16 cellular contexts compared by ENCODE assay signal in the genomic region with DNA sequence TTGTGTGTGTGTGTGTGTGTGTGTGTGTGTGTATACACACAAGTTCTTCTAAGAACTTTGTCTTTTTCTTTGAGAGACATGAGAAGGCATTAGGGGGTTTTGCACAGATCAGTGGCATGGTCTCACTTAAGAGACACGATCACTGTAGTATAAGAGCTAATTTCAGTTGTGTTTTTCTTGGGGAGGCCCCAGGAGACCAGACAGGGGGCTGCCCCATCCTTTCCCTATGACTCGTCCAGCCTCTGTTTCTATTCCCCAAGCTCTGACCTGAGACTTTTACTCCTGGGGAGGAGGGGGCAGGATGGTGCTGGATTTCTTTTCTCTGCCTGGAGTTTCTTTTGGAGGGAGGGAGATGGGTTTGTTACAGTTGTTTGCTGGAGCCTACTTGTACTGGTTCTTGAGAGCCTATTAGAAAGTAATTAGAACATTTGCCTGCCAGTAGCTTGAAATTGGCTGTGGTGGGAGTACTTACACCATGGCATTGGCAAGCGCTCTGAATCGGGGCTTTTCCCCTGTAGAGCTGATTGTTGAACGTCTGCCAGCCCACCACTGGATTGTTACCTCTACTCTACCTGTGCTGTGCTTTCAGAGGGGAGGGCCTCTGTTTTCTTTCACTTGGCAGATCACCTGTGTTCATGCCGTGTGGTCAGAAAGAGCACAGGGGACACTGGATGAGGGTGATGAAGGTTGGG.
DNase-seq lines count a peak whose midpoint lies in the region; ATAC-seq, FAIRE-seq and TF ChIP-seq lines count a peak whose summit lies in the region.
"Had no signal": no experiment of that assay in that cellular context is flagged by ENCODE, and none has a peak within 500 bp of the region (broad histone marks: within the 10 kb centered on the region; RNA-seq: fewer than 3 reads in every experiment).

No MANE protein-coding gene starts in this region.

- no peaks in the 10 kb centered on the region for H3K27me3 ChIP-seq in neural progenitor cell
- H3K27me3 ChIP-seq: gastrocnemius medialis had no signal

- no peak overlapping the region for H3K4me3 Mint-ChIP-seq in neural progenitor cell
- H3K4me3 Mint-ChIP-seq in T-helper 17 cell, result no peak overlapping the region
- H3K4me3 Mint-ChIP-seq: WTC11 had no signal

- H3K36me3 ChIP-seq in neural progenitor cell, result no peaks in the 10 kb centered on the region
- H3K36me3 ChIP-seq: gastrocnemius medialis had no signal

- H3K4me1 Mint-ChIP-seq in neural progenitor cell (peaks cover 38% of the 10 kb centered on the region), T-helper 17 cell (peaks cover 10% of the 10 kb centered on the region)

- H2AFZ ChIP-seq in neural progenitor cell (replicated peaks), result no peak overlapping the region

- H4K20me1 ChIP-seq in neural progenitor cell (ENCODE audit: low read depth), result peaks cover 34% of the 10 kb centered on the region

- H3K4me3 ChIP-seq in neural progenitor cell, result no peak overlapping the region
- H3K4me3 ChIP-seq: gastrocnemius medialis had no signal

- TF ChIP-seq POLR2A in GM12891 (IDR thresholded peaks at IDR 0.05; ENCODE audit: low read depth, low read length), result no peak

- DNase-seq in GM12891 (ENCODE audit: insufficient read length, low spot score) (no peak), neural progenitor cell (ENCODE audit: low spot score) (no peak), T-helper 17 cell (no peak)
- no peak for DNase-seq in activated CD4-positive, alpha-beta T cell treated with anti-CD3 and anti-CD28 coated beads, Interleukin-2, amount 50 U/mL, for 4 hours
- no peak for DNase-seq in activated CD4-positive, alpha-beta T cell treated with anti-CD3 and anti-CD28 coated beads for 4 hours
- DNase-seq: COR-L47; effector memory CD4-positive, alpha-beta T cell; gastrocnemius medialis; KG1; NCI-H1930; NK-92 treated with Interleukin-12 subunit alpha and Interleukin-12 subunit beta, amount 100 ng/mL, for 24 hours; stimulated activated CD4-positive, alpha-beta T cell treated with anti-CD3 and anti-CD28 coated beads, Interleukin-4, amount 100 ng/mL, for 4 hours had no signal

- H3K9me3 ChIP-seq in neural progenitor cell (ENCODE audit: low read depth), result no peaks in the 10 kb centered on the region
- no peaks in the 10 kb centered on the region for H3K9me3 ChIP-seq in T-helper 17 cell (ENCODE audit: control insufficient read depth, low read length, poor library complexity, severe bottlenecking)
- H3K9me3 ChIP-seq: gastrocnemius medialis had no signal

- H3K36me3 Mint-ChIP-seq in neural progenitor cell (no peaks in the 10 kb centered on the region), T-helper 17 cell (ENCODE audit: low read depth) (no peaks in the 10 kb centered on the region)
- H3K36me3 Mint-ChIP-seq: WTC11 had no signal

- H3K27ac ChIP-seq in neural progenitor cell, result no peak overlapping the region
- H3K27ac ChIP-seq: gastrocnemius medialis had no signal

- no peak for TF ChIP-seq CTCF in neural progenitor cell (IDR thresholded peaks at IDR 0.05)

- H3K9ac ChIP-seq in neural progenitor cell, result no peak overlapping the region

- H3K4me2 ChIP-seq in neural progenitor cell, result no peak overlapping the region

- ATAC-seq in GM19025 (IDR thresholded peaks at IDR 0.05; ENCODE audit: low read depth, unreplicated experiment), result peak; percentile 71
- ATAC-seq in HG03354 (IDR thresholded peaks at IDR 0.05; ENCODE audit: poor library complexity, severe bottlenecking, unreplicated experiment), result peak; percentile 60
- ATAC-seq in T-helper 17 cell, result no peak
- ATAC-seq: gastrocnemius medialis, WTC11 had no signal

- no peaks in the 10 kb centered on the region for H3K79me2 ChIP-seq in neural progenitor cell (ENCODE audit: low read depth)

- no peaks in the 10 kb centered on the region for H3K9me3 Mint-ChIP-seq in neural progenitor cell
- H3K9me3 Mint-ChIP-seq: WTC11 had no signal

- FAIRE-seq in GM12891 (lab: Jason Lieb, UNC), result peak; percentile 9
- FAIRE-seq: keratinocyte had no signal

- H3K27me3 Mint-ChIP-seq in neural progenitor cell (ENCODE audit: insufficient read depth, low read depth), result peaks cover 8% of the 10 kb centered on the region
- H3K27me3 Mint-ChIP-seq in T-helper 17 cell, result peaks cover 67% of the 10 kb centered on the region

- peaks cover 34% of the 10 kb centered on the region for H3K4me1 ChIP-seq in neural progenitor cell

- peak overlapping the region; percentile 68 for H3K27ac Mint-ChIP-seq in neural progenitor cell
- H3K27ac Mint-ChIP-seq in T-helper 17 cell, result no peak overlapping the region
- H3K27ac Mint-ChIP-seq: WTC11 had no signal

- H3F3A ChIP-seq in neural progenitor cell (ENCODE audit: low read depth), result peaks cover 12% of the 10 kb centered on the region

TF ChIP-seq in GM12891, 5 proteins besides CTCF, POLR2A, EP300 and RAD21:
- no peak for TF ChIP-seq POU2F2 (IDR thresholded peaks at IDR 0.05; ENCODE audit: low read depth, low read length)
- TF ChIP-seq TAF1 (IDR thresholded peaks at IDR 0.05; ENCODE audit: low read depth, low read length), result no peak
- no peak for TF ChIP-seq PAX5 (IDR thresholded peaks at IDR 0.05; ENCODE audit: insufficient read depth, low read length, severe bottlenecking)
- no peak for TF ChIP-seq POLR2AphosphoS5 (IDR thresholded peaks at IDR 0.05; ENCODE audit: low read depth, low read length)
- TF ChIP-seq SPI1 (IDR thresholded peaks at IDR 0.05; ENCODE audit: low read depth, low read length), result no peak
